9 cellular contexts compared by ENCODE assay signal in the genomic region with DNA sequence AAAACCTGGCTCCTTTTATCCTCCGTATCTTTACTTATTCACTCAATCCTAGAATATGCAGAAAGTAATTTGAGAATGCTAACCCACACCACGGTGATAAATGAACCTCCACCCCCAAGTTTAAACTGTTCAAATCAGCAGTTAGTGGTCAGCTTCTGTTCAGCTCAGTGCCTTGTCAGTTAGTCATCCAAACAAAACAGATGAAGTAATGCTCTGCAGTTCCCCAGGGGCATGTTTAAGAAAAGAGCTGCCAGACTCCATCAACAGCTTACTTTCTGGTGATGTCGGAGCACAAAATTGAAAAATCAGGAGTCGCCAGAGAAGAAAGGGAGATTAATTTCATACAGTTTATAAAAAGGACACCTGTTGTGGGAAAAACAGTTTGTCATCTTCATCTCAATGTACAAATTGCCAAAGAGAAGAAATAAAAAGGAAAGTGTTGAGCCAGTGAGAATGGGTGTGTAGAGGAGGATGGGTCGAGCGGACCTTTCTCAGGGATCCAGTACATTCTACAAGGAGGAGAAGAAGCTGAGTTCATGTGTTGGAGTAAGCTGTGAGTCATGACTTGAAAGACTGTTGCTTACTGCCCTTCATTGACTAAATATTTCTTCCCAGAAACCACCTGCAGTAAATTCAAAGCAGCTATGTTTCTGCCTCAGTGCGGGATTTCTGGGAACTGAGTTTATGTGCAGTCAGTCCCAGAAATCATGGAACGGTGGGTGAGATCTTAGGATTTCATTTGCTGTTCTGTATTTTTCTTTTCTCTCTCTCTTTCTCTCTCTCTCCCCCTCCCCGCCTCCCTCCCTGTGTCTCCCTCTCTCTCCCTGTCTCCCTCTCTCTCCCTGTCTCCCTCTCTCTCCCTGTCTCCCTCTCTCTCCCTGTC. TPM values are rescaled to one million over a fixed set of nuclear protein-coding genes. Genes with fewer than 3 reads are reported as not detected.
A peak's percentile ranks its signal among the peaks of the same experiment; 100 is the strongest.
DNase-seq lines count a peak whose midpoint lies in the region; ATAC-seq and TF ChIP-seq lines count a peak whose summit lies in the region.
"Had no signal": no experiment of that assay in that cellular context is flagged by ENCODE, and none has a peak within 500 bp of the region (broad histone marks: within the 10 kb centered on the region; RNA-seq: fewer than 3 reads in every experiment).

No MANE protein-coding gene starts in this region.

- H3K4me3 ChIP-seq in coronary artery (peak overlapping the region; percentile 54), osteoblast (ENCODE audit: insufficient read depth, low read length) (peak overlapping the region; percentile 57)

- no peaks in the 10 kb centered on the region for H3K36me3 ChIP-seq in osteoblast (ENCODE audit: insufficient read depth, low read length)

- peaks cover 94% of the 10 kb centered on the region for H3K79me2 ChIP-seq in osteoblast (ENCODE audit: insufficient read depth, low read length)

- H3K9me3 ChIP-seq in osteoblast (ENCODE audit: low read depth, low read length), result no peaks in the 10 kb centered on the region

- peak overlapping the region; percentile 61 to 66 for H3K27ac ChIP-seq in coronary artery
- peak overlapping the region; percentile 97 for H3K27ac ChIP-seq in osteoblast (ENCODE audit: low read depth, low read length)

- no peaks in the 10 kb centered on the region for H3K27me3 ChIP-seq in osteoblast (ENCODE audit: insufficient read depth, low read length)

- H3K4me2 ChIP-seq in osteoblast (ENCODE audit: insufficient read depth, low read length), result peak overlapping the region; percentile 87

- ATAC-seq in HG02943 (IDR thresholded peaks at IDR 0.05; ENCODE audit: low read depth, unreplicated experiment), result peak; percentile 52

- peak overlapping the region; percentile 27 for H2AFZ ChIP-seq in osteoblast (ENCODE audit: low read length)

- TF ChIP-seq CTCF in coronary artery (IDR thresholded peaks at IDR 0.05), result no peak
- no peak for TF ChIP-seq CTCF in osteoblast (IDR thresholded peaks at IDR 0.05; ENCODE audit: extremely low read depth, low read depth, low read length)

- peaks cover 57% of the 10 kb centered on the region for H4K20me1 ChIP-seq in osteoblast (ENCODE audit: insufficient read depth, low read length)

- H3K4me1 ChIP-seq in osteoblast (ENCODE audit: insufficient read depth, low read length), result peaks cover 63% of the 10 kb centered on the region

- DNase-seq in NCI-H82 (lab: John Stamatoyannopoulos, UW) (peak; percentile 26), NCI-H82 treated with DMSO at 0.1 percent for 48 hours (lab: John Stamatoyannopoulos, UW; ENCODE audit: unreplicated experiment) (no peak), NCI-H226 (peak; percentile 98), coronary artery (ENCODE audit: low spot score) (no peak), osteoblast (ENCODE audit: insufficient read length, low spot score, missing footprints) (peak; percentile 86), middle frontal gyrus (ENCODE audit: extremely low spot score, low spot score) (no peak)
- DNase-seq in activated effector memory CD4-positive, alpha-beta T cell treated with anti-CD3 and anti-CD28 coated beads, Interleukin-2, amount 50 U/mL, for 16 hours, result no peak
- DNase-seq: CD4-positive, CD25-positive, alpha-beta regulatory T cell had no signal

RNA-seq across cellular contexts. Expression of a gene that starts 13.7 kb away (rescaled TPM):
- total RNA-seq in osteoblast, result 246 and 274 TPM in 2 replicates

Comparison
In these comparisons a context has a peak if more than half of its experiments do, and no peak if none do; other contexts are left out.
1. DNase-seq: peak in NCI-H82 (single experiment), NCI-H226 (single experiment) and osteoblast (single experiment); none in NCI-H82 treated with DMSO at 0.1 percent for 48 hours (single experiment), coronary artery (single experiment), middle frontal gyrus (single experiment) and activated effector memory CD4-positive, alpha-beta T cell treated with anti-CD3 and anti-CD28 coated beads, Interleukin-2, amount 50 U/mL, for 16 hours (single experiment).